ENCODE assay signal across 34 cellular contexts in genomic region chr16:6969594-6969993, GRCh38.
"Had no signal": no experiment of that assay in that cellular context is flagged by ENCODE, and none has a peak within 500 bp of the region (broad histone marks: within the 10 kb centered on the region; RNA-seq: fewer than 3 reads in every experiment).

No MANE protein-coding gene starts in this region.

- H3K4me1 Mint-ChIP-seq: activated CD4-positive, alpha-beta T cell treated with anti-CD3 and anti-CD28 coated beads, Interleukin-2, amount 10 ng/mL, durations not matched to agents 24 days and 14 days; activated naive CD8-positive, alpha-beta T cell treated with anti-CD3 and anti-CD28 coated beads for 36 hours; nephron; stimulated activated memory B cell treated with anti-CD40 and anti-IgM and Interleukin-4, amounts not matched to agents 10 μg/mL and 1 μg/mL and 100 μg/mL, for 72 hours; stimulated activated naive CD8-positive, alpha-beta T cell treated with anti-CD3 and anti-CD28 coated beads, Interleukin-15, amount 100 ng/mL, for 72 hours had no signal

- H3K27ac ChIP-seq: adrenal gland, body of pancreas, gastrocnemius medialis, left ventricle myocardium inferior, ovary, prostate gland, upper lobe of left lung, vagina had no signal

- H3K27ac Mint-ChIP-seq: activated CD4-positive, alpha-beta memory T cell treated with anti-CD3 and anti-CD28 coated beads for 36 hours; activated CD4-positive, alpha-beta T cell treated with anti-CD3 and anti-CD28 coated beads, Interleukin-2, amount 10 ng/mL, durations not matched to agents 24 days and 14 days; activated naive CD4-positive, alpha-beta T cell treated with anti-CD3 and anti-CD28 coated beads for 36 hours; activated naive CD8-positive, alpha-beta T cell treated with anti-CD3 and anti-CD28 coated beads for 36 hours; activated T-helper 1 cell treated with anti-CD3 and anti-CD28 coated beads, Interleukin-12 subunit alpha, Interleukin-12 subunit beta, Interleukin-2, Interleukin-4 antibody, amounts not matched to agents 30 ng/mL and 10 ng/mL and 1 ng/mL, durations not matched to agents 14 hours and 24 hours and 36 hours; nephron; stimulated activated memory B cell treated with anti-CD40 and anti-IgM and Interleukin-4, amounts not matched to agents 10 μg/mL and 1 μg/mL and 100 μg/mL, for 72 hours; stimulated activated naive CD8-positive, alpha-beta T cell treated with anti-CD3 and anti-CD28 coated beads, Interleukin-15, amount 100 ng/mL, for 72 hours had no signal

- H3K27me3 ChIP-seq: adrenal gland, body of pancreas, gastrocnemius medialis, ovary, upper lobe of left lung, vagina had no signal

- H3K4me1 ChIP-seq: adrenal gland, body of pancreas, gastrocnemius medialis, left ventricle myocardium inferior, prostate gland, upper lobe of left lung, vagina had no signal

- FAIRE-seq: colon, small intestine had no signal

- H3K4me3 Mint-ChIP-seq: activated CD4-positive, alpha-beta memory T cell treated with anti-CD3 and anti-CD28 coated beads for 36 hours; activated CD4-positive, alpha-beta T cell treated with anti-CD3 and anti-CD28 coated beads, Interleukin-2, amount 10 ng/mL, durations not matched to agents 24 days and 14 days; activated naive CD4-positive, alpha-beta T cell treated with anti-CD3 and anti-CD28 coated beads for 36 hours; activated naive CD8-positive, alpha-beta T cell treated with anti-CD3 and anti-CD28 coated beads for 36 hours; activated T-helper 1 cell treated with anti-CD3 and anti-CD28 coated beads, Interleukin-12 subunit alpha, Interleukin-12 subunit beta, Interleukin-2, Interleukin-4 antibody, amounts not matched to agents 30 ng/mL and 10 ng/mL and 1 ng/mL, durations not matched to agents 14 hours and 24 hours and 36 hours; nephron; stimulated activated memory B cell treated with anti-CD40 and anti-IgM and Interleukin-4, amounts not matched to agents 10 μg/mL and 1 μg/mL and 100 μg/mL, for 72 hours; stimulated activated naive CD8-positive, alpha-beta T cell treated with anti-CD3 and anti-CD28 coated beads, Interleukin-15, amount 100 ng/mL, for 72 hours had no signal

- H3K27me3 Mint-ChIP-seq: activated CD4-positive, alpha-beta memory T cell treated with anti-CD3 and anti-CD28 coated beads for 36 hours; activated CD4-positive, alpha-beta T cell treated with anti-CD3 and anti-CD28 coated beads, Interleukin-2, amount 10 ng/mL, durations not matched to agents 24 days and 14 days; activated naive CD8-positive, alpha-beta T cell treated with anti-CD3 and anti-CD28 coated beads for 36 hours; stimulated activated memory B cell treated with anti-CD40 and anti-IgM and Interleukin-4, amounts not matched to agents 10 μg/mL and 1 μg/mL and 100 μg/mL, for 72 hours; stimulated activated naive CD8-positive, alpha-beta T cell treated with anti-CD3 and anti-CD28 coated beads, Interleukin-15, amount 100 ng/mL, for 72 hours had no signal

- H3K36me3 ChIP-seq: adrenal gland, gastrocnemius medialis, left ventricle myocardium inferior, ovary, prostate gland, upper lobe of left lung, vagina had no signal

- H3K9me3 ChIP-seq: adrenal gland, body of pancreas, gastrocnemius medialis, left ventricle myocardium inferior, ovary, prostate gland, upper lobe of left lung, vagina had no signal

- DNase-seq: activated CD4-positive, alpha-beta memory T cell treated with anti-CD3 and anti-CD28 coated beads for 36 hours; activated CD4-positive, alpha-beta T cell treated with anti-CD3 and anti-CD28 coated beads, Interleukin-2, amount 10 ng/mL, durations not matched to agents 24 days and 14 days; activated CD4-positive, CD25-positive, alpha-beta regulatory T cell treated with anti-CD3 and anti-CD28 coated beads, Interleukin-2, amount 50 U/mL, for 72 hours; activated CD8-positive, alpha-beta memory T cell treated with anti-CD3 and anti-CD28 coated beads, Interleukin-2, amount 50 U/mL, for 4 hours; activated effector memory CD4-positive, alpha-beta T cell treated with anti-CD3 and anti-CD28 coated beads, Interleukin-2, amount 50 U/mL, for 16 hours; activated naive CD4-positive, alpha-beta T cell treated with anti-CD3 and anti-CD28 coated beads for 36 hours; activated naive CD8-positive, alpha-beta T cell treated with anti-CD3 and anti-CD28 coated beads for 36 hours; activated T-cell treated with anti-CD3 and anti-CD28 coated beads, Interleukin-2, amount 50 U/mL, for 1 hour; adrenal gland; aorta; body of pancreas; dermis blood vessel endothelial cell; effector CD8-positive, alpha-beta T cell; gastrocnemius medialis; glutamatergic neuron; islet precursor cell; left ventricle myocardium inferior; ovary; retina; small intestine; stimulated activated CD4-positive, alpha-beta T cell treated with anti-CD3 and anti-CD28 coated beads, Interleukin-1b, Interleukin-23, amount 100 ng/mL, for 48 hours; stimulated activated CD4-positive, alpha-beta T cell treated with anti-CD3 and anti-CD28 coated beads, Interleukin-4, amount 100 ng/mL, for 4 hours; stimulated activated CD8-positive, alpha-beta memory T cell treated with anti-CD3 and anti-CD28 coated beads, Interleukin-4, amount 100 ng/mL, for 48 hours; stimulated activated naive CD8-positive, alpha-beta T cell treated with anti-CD3 and anti-CD28 coated beads, Interleukin-15, amount 100 ng/mL, for 72 hours; substantia nigra; upper lobe of left lung had no signal

- ATAC-seq: body of pancreas; gastrocnemius medialis; sciatic nerve; stimulated activated memory B cell treated with anti-CD40 and anti-IgM and Interleukin-4, amounts not matched to agents 10 μg/mL and 1 μg/mL and 100 μg/mL, for 72 hours; stimulated activated naive CD8-positive, alpha-beta T cell treated with anti-CD3 and anti-CD28 coated beads, Interleukin-15, amount 100 ng/mL, for 72 hours had no signal

- H3K4me3 ChIP-seq: adrenal gland, body of pancreas, gastrocnemius medialis, left ventricle myocardium inferior, lung, ovary, prostate gland, upper lobe of left lung, vagina had no signal

- H3K36me3 Mint-ChIP-seq: activated CD4-positive, alpha-beta memory T cell treated with anti-CD3 and anti-CD28 coated beads for 36 hours; activated naive CD8-positive, alpha-beta T cell treated with anti-CD3 and anti-CD28 coated beads for 36 hours; stimulated activated memory B cell treated with anti-CD40 and anti-IgM and Interleukin-4, amounts not matched to agents 10 μg/mL and 1 μg/mL and 100 μg/mL, for 72 hours had no signal
